ENCODE assay signal across 8 cellular contexts in the genomic region with DNA sequence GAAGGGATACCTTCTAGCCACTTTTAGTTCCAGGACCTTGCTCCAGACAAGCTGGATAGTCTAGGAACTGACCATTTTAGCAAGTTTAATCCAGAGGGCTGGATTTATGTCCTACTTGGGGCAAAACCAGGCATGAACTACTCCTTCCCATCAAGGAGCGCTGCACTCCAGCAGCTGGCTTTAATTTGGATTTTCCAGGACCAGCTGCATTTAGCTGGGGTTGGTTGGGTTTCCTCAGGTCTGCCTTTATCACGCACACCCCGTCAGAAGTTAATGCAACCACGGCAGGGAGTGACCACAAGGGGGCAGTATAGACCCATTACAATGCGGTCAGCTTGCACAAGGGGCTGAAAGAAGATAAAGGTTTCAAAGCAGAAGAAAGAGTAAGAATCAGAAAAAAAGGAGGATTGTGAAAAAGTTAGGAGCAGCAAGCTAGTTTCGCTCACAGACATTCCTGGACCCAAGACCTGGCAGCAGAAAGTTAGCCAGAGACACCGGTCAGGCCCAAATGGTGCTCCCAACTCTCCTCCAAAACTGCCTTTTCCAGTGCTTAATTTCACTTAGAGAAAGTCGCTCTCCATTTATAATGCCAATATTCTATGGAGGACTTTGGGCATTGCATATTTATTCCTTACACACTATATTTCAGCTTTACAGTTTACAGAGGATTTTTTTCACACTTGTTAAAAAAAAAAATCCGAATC. TPM values are rescaled to one million over a fixed set of nuclear protein-coding genes. Genes with fewer than 3 reads are reported as not detected.
DNase-seq lines count a peak whose midpoint lies in the region; ATAC-seq, FAIRE-seq and TF ChIP-seq lines count a peak whose summit lies in the region.

No MANE protein-coding gene starts in this region.

- H3F3A ChIP-seq in neural progenitor cell (ENCODE audit: low read depth) = peaks cover 5% of the 10 kb centered on the region

- H4K20me1 ChIP-seq in fibroblast of lung (ENCODE audit: control insufficient read depth, extremely low read depth, insufficient read depth, low read length) (no peaks in the 10 kb centered on the region), neural progenitor cell (ENCODE audit: low read depth) (no peaks in the 10 kb centered on the region)

- no peak overlapping the region for H3K4me3 Mint-ChIP-seq in activated T-cell treated with anti-CD3 and anti-CD28 coated beads, Interleukin-2, amount 50 U/mL, for 24 hours
- no peak overlapping the region for H3K4me3 Mint-ChIP-seq in neural progenitor cell

- no peak overlapping the region for H3K4me3 ChIP-seq in fibroblast of lung (replicated peaks in 1 of 4; ENCODE audit: control extremely low read depth in 1 of 4, insufficient read depth in 1 of 4, low read depth in 3 of 4, low read length in 4 of 4)
- H3K4me3 ChIP-seq in neural progenitor cell = no peak overlapping the region

- H3K9me3 Mint-ChIP-seq in activated T-cell treated with anti-CD3 and anti-CD28 coated beads, Interleukin-2, amount 50 U/mL, for 24 hours = no peaks in the 10 kb centered on the region
- H3K9me3 Mint-ChIP-seq in neural progenitor cell = no peaks in the 10 kb centered on the region

- no peaks in the 10 kb centered on the region for H3K27me3 Mint-ChIP-seq in activated T-cell treated with anti-CD3 and anti-CD28 coated beads, Interleukin-2, amount 50 U/mL, for 24 hours
- H3K27me3 Mint-ChIP-seq in neural progenitor cell (ENCODE audit: insufficient read depth, low read depth) = peaks cover 2% of the 10 kb centered on the region

- FAIRE-seq in G401.6 (lab: Jason Lieb, UNC) (peak; percentile 85), RCC 7860 (lab: Jason Lieb, UNC) (peak; percentile 55)

- no peak overlapping the region for H3K9ac ChIP-seq in fibroblast of lung (ENCODE audit: insufficient read depth, low read length)
- H3K9ac ChIP-seq in neural progenitor cell = no peak overlapping the region

- peaks cover 25% of the 10 kb centered on the region for H3K4me1 Mint-ChIP-seq in activated T-cell treated with anti-CD3 and anti-CD28 coated beads, Interleukin-2, amount 50 U/mL, for 24 hours (ENCODE audit: low read depth)
- peaks cover 16% of the 10 kb centered on the region for H3K4me1 Mint-ChIP-seq in neural progenitor cell

- peaks cover 3% of the 10 kb centered on the region for H3K36me3 Mint-ChIP-seq in activated T-cell treated with anti-CD3 and anti-CD28 coated beads, Interleukin-2, amount 50 U/mL, for 24 hours (ENCODE audit: low read depth)
- H3K36me3 Mint-ChIP-seq in neural progenitor cell = no peaks in the 10 kb centered on the region

- H3K4me1 ChIP-seq in fibroblast of lung (ENCODE audit: control insufficient read depth, extremely low read depth, insufficient read depth, low read length) = peaks cover 16% of the 10 kb centered on the region
- H3K4me1 ChIP-seq in neural progenitor cell = peaks cover 5% of the 10 kb centered on the region

- H2AFZ ChIP-seq in fibroblast of lung (ENCODE audit: low read length) (no peak overlapping the region), neural progenitor cell (replicated peaks) (peak overlapping the region; percentile 71)

- H3K27ac ChIP-seq in fibroblast of lung (ENCODE audit: insufficient read depth, low read length) (peak overlapping the region; percentile 48), neural progenitor cell (no peak overlapping the region)

- H3K27me3 ChIP-seq in fibroblast of lung (ENCODE audit: control insufficient read depth, insufficient read depth, low read length) (no peaks in the 10 kb centered on the region), neural progenitor cell (no peaks in the 10 kb centered on the region)

- peak; percentile 78 for DNase-seq in RCC 7860 (ENCODE audit: low spot score)
- DNase-seq in activated T-cell treated with anti-CD3 and anti-CD28 coated beads, Interleukin-2, amount 50 U/mL, for 24 hours = peak; percentile 88
- DNase-seq in fibroblast of lung (ENCODE audit: low read depth in 2 of 2) = peak; percentile 87 to 93
- peak; percentile 88 for DNase-seq in neural progenitor cell (ENCODE audit: low spot score)
- DNase-seq in stimulated activated naive CD8-positive, alpha-beta T cell treated with anti-CD3 and anti-CD28 coated beads, Interleukin-15, Interleukin-2, amounts not matched to agents 100 U/mL and 50 U/mL, for 24 hours = peak; percentile 86

- no peak overlapping the region for H3K4me2 ChIP-seq in fibroblast of lung (ENCODE audit: extremely low read depth, insufficient read depth, low read length)
- no peak overlapping the region for H3K4me2 ChIP-seq in neural progenitor cell

- no peaks in the 10 kb centered on the region for H3K9me3 ChIP-seq in fibroblast of lung (ENCODE audit: control insufficient read depth, insufficient read depth, low read depth, low read length)
- no peaks in the 10 kb centered on the region for H3K9me3 ChIP-seq in neural progenitor cell (ENCODE audit: low read depth)

- TF ChIP-seq CTCF in LNCAP (IDR thresholded peaks at IDR 0.05) (peak; percentile 78), fibroblast of lung (conservative IDR thresholded peaks at IDR 0.05 in 1 of 2, IDR thresholded peaks at IDR 0.05 in 1 of 2; ENCODE audit: low read depth in 1 of 2, low read length in 2 of 2) (peak; percentile 88 to 89), neural progenitor cell (IDR thresholded peaks at IDR 0.05) (peak; percentile 99)

- no peak overlapping the region for H3K27ac Mint-ChIP-seq in activated T-cell treated with anti-CD3 and anti-CD28 coated beads, Interleukin-2, amount 50 U/mL, for 24 hours
- no peak overlapping the region for H3K27ac Mint-ChIP-seq in neural progenitor cell

- H3K36me3 ChIP-seq in fibroblast of lung (ENCODE audit: control insufficient read depth, insufficient read depth, low read length) (no peaks in the 10 kb centered on the region), neural progenitor cell (no peaks in the 10 kb centered on the region)

- ATAC-seq in stimulated activated naive CD8-positive, alpha-beta T cell treated with anti-CD3 and anti-CD28 coated beads, Interleukin-15, Interleukin-2, amounts not matched to agents 100 U/mL and 50 U/mL, for 24 hours = peak; percentile 72
- ATAC-seq in GM18909 (IDR thresholded peaks at IDR 0.05; ENCODE audit: poor library complexity, unreplicated experiment) = no peak

- H3K79me2 ChIP-seq in fibroblast of lung (ENCODE audit: control insufficient read depth, insufficient read depth, low read length) = no peaks in the 10 kb centered on the region
- no peaks in the 10 kb centered on the region for H3K79me2 ChIP-seq in neural progenitor cell (ENCODE audit: low read depth)

RNA-seq across cellular contexts. Expression of gene SLC4A1AP, which starts 40.1 kb away (rescaled TPM):
- total RNA-seq in fibroblast of lung = 25.2 and 28.4 TPM in 2 replicates
- polyA plus RNA-seq in fibroblast of lung = 15.2 and 17.7 TPM in 2 replicates
- polyA plus RNA-seq in fibroblast of lung (2012) = 16.3 and 20.7 TPM in 2 replicates
- 5.4 and 6.2 TPM in 2 replicates for polyA minus RNA-seq in fibroblast of lung (ENCODE audit: low replicate concordance)
- total RNA-seq in neural progenitor cell (ENCODE audit: low replicate concordance) = 24.9 and 32.2 TPM in 2 replicates

RNA-seq across cellular contexts. Expression of gene SUPT7L, which starts 40.4 kb away (rescaled TPM):
- total RNA-seq in fibroblast of lung (18.5 and 27.2 TPM in 2 replicates), neural progenitor cell (ENCODE audit: low replicate concordance) (35.7 and 43.5 TPM in 2 replicates)
- polyA plus RNA-seq in fibroblast of lung = 28.5 and 29.9 TPM in 2 replicates
- polyA plus RNA-seq in fibroblast of lung (2012) = 20.0 and 21.3 TPM in 2 replicates
- 18.2 and 21.5 TPM in 2 replicates for polyA minus RNA-seq in fibroblast of lung (ENCODE audit: low replicate concordance)
